24 cellular contexts compared by ENCODE assay signal in genomic region chr15:41836713-41837454, GRCh38. TPM values are rescaled to one million over a fixed set of nuclear protein-coding genes. Genes with fewer than 3 reads are reported as not detected.
DNase-seq lines count a peak whose midpoint lies in the region; ATAC-seq, FAIRE-seq and TF ChIP-seq lines count a peak whose summit lies in the region.
"Had no signal": no experiment of that assay in that cellular context is flagged by ENCODE, and none has a peak within 500 bp of the region (broad histone marks: within the 10 kb centered on the region; RNA-seq: fewer than 3 reads in every experiment).

No MANE protein-coding gene starts in this region.

- H3K4me2 ChIP-seq in H9 (ENCODE audit: insufficient read depth, insufficient read length, low read length) = no peak overlapping the region
- H3K4me2 ChIP-seq: A549 had no signal

- no peak overlapping the region for H3T11ph ChIP-seq in H9 (ENCODE audit: low read length)

- no peak overlapping the region for H3K27ac ChIP-seq in H9 (ENCODE audit: insufficient read length, low read depth, low read length)
- peak overlapping the region; percentile 82 for H3K27ac ChIP-seq in lower lobe of right lung
- H3K27ac ChIP-seq in thyroid gland = no peak overlapping the region
- no peak overlapping the region for H3K27ac ChIP-seq in coronary artery
- no peak overlapping the region for H3K27ac ChIP-seq in CD4-positive, alpha-beta memory T cell (ENCODE audit: low read depth, low read length)
- no peak overlapping the region for H3K27ac ChIP-seq in transverse colon
- H3K27ac ChIP-seq: A549, GM23248, Peyer's patch, SJCRH30 had no signal

- no peaks in the 10 kb centered on the region for H3K23me2 ChIP-seq in H9 (ENCODE audit: insufficient read length, low read depth, low read length, poor library complexity, severe bottlenecking)

- no CpG with 5 or more reads among the region's 23 CpGs for WGBS in H9 (ENCODE audit: extremely low coverage, insufficient read length, low lambda C conversion rate)
- WGBS in thyroid gland, 2 donors = 75 to 85% methylated on average over 13 to 23 of the region's 23 CpGs
- 91 to 100% methylated on average over 2 to 21 of the region's 23 CpGs for WGBS in transverse colon (ENCODE audit: low coverage in 1 of 2), 2 donors

- peaks cover 3 to 17% (median 6%) of the 10 kb centered on the region in 3 experiments; a peak in 6 of 7 replicates for H3K36me3 Mint-ChIP-seq in H9 (ENCODE audit: insufficient read depth in 1 of 3, low read depth in 3 of 3)
- peaks cover 5 to 36% of the 10 kb centered on the region in 2 donors for H3K36me3 Mint-ChIP-seq in CD4-positive, alpha-beta memory T cell

- H3K18ac ChIP-seq in H9 (ENCODE audit: insufficient read length, low read depth, low read length) = no peak overlapping the region

- FAIRE-seq in bronchial epithelial cell (lab: Jason Lieb, UNC) = peak; percentile 7
- FAIRE-seq: A549 had no signal

- H4K20me1 ChIP-seq in H9 (ENCODE audit: control insufficient read depth, insufficient read depth, insufficient read length) = no peaks in the 10 kb centered on the region

- no peak overlapping the region for H2BK120ac ChIP-seq in H9 (ENCODE audit: low read depth, low read length, poor library complexity, severe bottlenecking)

- H3K4me1 Mint-ChIP-seq in H9 = no peaks in the 10 kb centered on the region
- H3K4me1 Mint-ChIP-seq in CD4-positive, alpha-beta memory T cell = peaks cover 16 to 35% (median 24%) of the 10 kb centered on the region in 4 donors

- TF ChIP-seq EP300 in transverse colon (IDR thresholded peaks at IDR 0.05; ENCODE audit: low read depth) = no peak

- H2AK5ac ChIP-seq in H9 (ENCODE audit: insufficient read length, low read length) = no peak overlapping the region

- no peaks in the 10 kb centered on the region; a peak in 1 of 5 replicates for H3K9me3 Mint-ChIP-seq in H9
- no peaks in the 10 kb centered on the region for H3K9me3 Mint-ChIP-seq in CD4-positive, alpha-beta memory T cell
- H3K9me3 Mint-ChIP-seq: CD4-positive, CD25-positive, alpha-beta regulatory T cell had no signal

- peak overlapping the region in 2 of 3 experiments; percentile 30 to 83; a peak in 2 of 7 replicates for H3K27ac Mint-ChIP-seq in H9
- peak overlapping the region in 1 of 7 donors; percentile 29 for H3K27ac Mint-ChIP-seq in CD4-positive, alpha-beta memory T cell
- H3K27ac Mint-ChIP-seq: B cell had no signal

- POLR2A ChIA-PET in CD4-positive, alpha-beta memory T cell (lab: Charles Lee; ENCODE audit: partially characterized antibody) = no interaction called here

- no peaks in the 10 kb centered on the region for H3K27me3 Mint-ChIP-seq in H9 (ENCODE audit: low read depth)
- no peaks in the 10 kb centered on the region for H3K27me3 Mint-ChIP-seq in CD4-positive, alpha-beta memory T cell
- H3K27me3 Mint-ChIP-seq: B cell; CD4-positive, CD25-positive, alpha-beta regulatory T cell had no signal

- no peaks in the 10 kb centered on the region for H3K79me2 ChIP-seq in H9 (ENCODE audit: insufficient read depth, low read length)

- DNase-seq in H9 (no peak), bronchial epithelial cell (ENCODE audit: low read depth) (no peak), lower lobe of right lung (peak; percentile 83), thyroid gland (peak; percentile 63 to 66), coronary artery (ENCODE audit: low spot score) (no peak), transverse colon (no peak)
- no peak for DNase-seq in CD4-positive, alpha-beta memory T cell
- DNase-seq: CD4-positive, CD25-positive, alpha-beta regulatory T cell; COR-L47; DMS79; GM23248; KG1; MV-4-11; NCI-H1105 treated with DMSO at 0.1 percent for 48 hours; NCI-H1694; NCI-H2081 treated with DMSO at 0.1 percent for 48 hours; NCI-H2171 treated with DMSO at 0.1 percent for 48 hours; NCI-H524 treated with DMSO at 0.1 percent for 48 hours; Peyer's patch had no signal

- no peak overlapping the region for H4K91ac ChIP-seq in H9 (ENCODE audit: insufficient read length, low read depth, low read length)

- TF ChIP-seq CTCF in H9 (conservative IDR thresholded peaks at IDR 0.05) (no peak), bronchial epithelial cell (IDR thresholded peaks at IDR 0.05; ENCODE audit: insufficient read depth, low read length, severe bottlenecking) (no peak), lower lobe of right lung (IDR thresholded peaks at IDR 0.05) (no peak), thyroid gland (IDR thresholded peaks at IDR 0.05) (no peak), coronary artery (IDR thresholded peaks at IDR 0.05) (no peak), transverse colon (IDR thresholded peaks at IDR 0.05) (no peak)

- no peak overlapping the region for H2BK5ac ChIP-seq in H9 (ENCODE audit: insufficient read length, low read length)

- no peak overlapping the region for H3K9ac ChIP-seq in H9 (ENCODE audit: extremely low read depth, insufficient read length, low read length)
- H3K9ac ChIP-seq: GM23248 had no signal

- H2AFZ ChIP-seq in H9 (ENCODE audit: low read length) = no peak overlapping the region
- H2AFZ ChIP-seq: GM23248 had no signal

- H3K23ac ChIP-seq in H9 (ENCODE audit: insufficient read length, low read depth, low read length) = no peak overlapping the region

- no peak overlapping the region for H4K5ac ChIP-seq in H9 (ENCODE audit: insufficient read length, low read depth, low read length)

- H3K9me3 ChIP-seq in H9 (ENCODE audit: control insufficient read depth, low read depth, low read length) = no peaks in the 10 kb centered on the region
- no peaks in the 10 kb centered on the region for H3K9me3 ChIP-seq in lower lobe of right lung
- no peaks in the 10 kb centered on the region for H3K9me3 ChIP-seq in thyroid gland
- no peaks in the 10 kb centered on the region for H3K9me3 ChIP-seq in CD4-positive, alpha-beta memory T cell (ENCODE audit: control insufficient read depth in 1 of 2, low read length in 2 of 2)
- H3K9me3 ChIP-seq in transverse colon = no peaks in the 10 kb centered on the region
- H3K9me3 ChIP-seq: A549, HAP-1, Peyer's patch, SJCRH30 had no signal

- H3K36me3 ChIP-seq in bronchial epithelial cell (ENCODE audit: control insufficient read depth, insufficient read depth, low read length) (peaks cover 38% of the 10 kb centered on the region), lower lobe of right lung (peaks cover 37% of the 10 kb centered on the region), thyroid gland (peaks cover 0 to 7% of the 10 kb centered on the region in 2 donors), transverse colon (no peaks in the 10 kb centered on the region)
- peaks cover 5% of the 10 kb centered on the region for H3K36me3 ChIP-seq in CD4-positive, alpha-beta memory T cell (ENCODE audit: insufficient read depth, low read length)
- H3K36me3 ChIP-seq: HAP-1, SJCRH30 had no signal

- CTCF ChIA-PET in CD4-positive, alpha-beta memory T cell (lab: Charles Lee; ENCODE audit: partially characterized antibody) = interaction anchor here (1.2 kb wide), 1 partner anchor 68 kb away, joined by 5 read pairs; no protein-coding TSS in a partner anchor

- H3K4me3 ChIP-seq in bronchial epithelial cell (ENCODE audit: low read depth, low read length) (no peak overlapping the region), lower lobe of right lung (no peak overlapping the region), thyroid gland (replicated peaks in 1 of 3) (no peak overlapping the region), coronary artery (no peak overlapping the region), transverse colon (no peak overlapping the region)
- no peak overlapping the region for H3K4me3 ChIP-seq in CD4-positive, alpha-beta memory T cell (ENCODE audit: low read length in 2 of 2)
- H3K4me3 ChIP-seq: A549, GM23248, HAP-1, Peyer's patch, SJCRH30 had no signal

- no peaks in the 10 kb centered on the region for H3K4me1 ChIP-seq in H9 (ENCODE audit: insufficient read depth, low read length)
- H3K4me1 ChIP-seq in lower lobe of right lung = peaks cover 34% of the 10 kb centered on the region
- H3K4me1 ChIP-seq in thyroid gland = peaks cover 26 to 30% of the 10 kb centered on the region in 2 donors
- H3K4me1 ChIP-seq in CD4-positive, alpha-beta memory T cell (ENCODE audit: insufficient read depth, low read length) = peaks cover 13% of the 10 kb centered on the region
- peaks cover 0 to 9% (median 5%) of the 10 kb centered on the region in 4 donors for H3K4me1 ChIP-seq in transverse colon
- H3K4me1 ChIP-seq: A549, HAP-1 had no signal

- H3K4me3 Mint-ChIP-seq in H9 = no peak overlapping the region
- H3K4me3 Mint-ChIP-seq in CD4-positive, alpha-beta memory T cell = no peak overlapping the region
- H3K4me3 Mint-ChIP-seq: B cell; CD4-positive, CD25-positive, alpha-beta regulatory T cell had no signal

- no peak overlapping the region for H4K8ac ChIP-seq in H9 (replicated peaks; ENCODE audit: insufficient read length, low read depth, low read length)

- ATAC-seq in lower lobe of right lung (peak; percentile 76 to 79), HG03045 (IDR thresholded peaks at IDR 0.05; ENCODE audit: unreplicated experiment) (no peak)
- ATAC-seq: A549 had no signal

- no peak for TF ChIP-seq POLR2A in thyroid gland (IDR thresholded peaks at IDR 0.05)
- TF ChIP-seq POLR2A in transverse colon (IDR thresholded peaks at IDR 0.05) = no peak

- no peaks in the 10 kb centered on the region for H3K79me1 ChIP-seq in H9 (ENCODE audit: insufficient read depth, low read depth, low read length, poor library complexity, severe bottlenecking)

- in situ Hi-C loops in transverse colon (cut with MboI; ENCODE audit: low pct_ligation_motif_present in 1 of 4, low pct_unique_long_range_greater_than_20kb in 1 of 4, low sequenced_read_pairs in 3 of 4) = no loop called here

- no peak overlapping the region for H2BK15ac ChIP-seq in H9 (ENCODE audit: low read depth, low read length)

- no peak overlapping the region for H3K14ac ChIP-seq in H9 (ENCODE audit: insufficient read depth, low read length)

- no peaks in the 10 kb centered on the region for H3K27me3 ChIP-seq in H9 (ENCODE audit: insufficient read depth, low read length)
- no peaks in the 10 kb centered on the region for H3K27me3 ChIP-seq in bronchial epithelial cell (ENCODE audit: control insufficient read depth, insufficient read depth, low read length)
- H3K27me3 ChIP-seq in lower lobe of right lung (ENCODE audit: low read depth) = no peaks in the 10 kb centered on the region
- H3K27me3 ChIP-seq in thyroid gland = no peaks in the 10 kb centered on the region
- no peaks in the 10 kb centered on the region for H3K27me3 ChIP-seq in CD4-positive, alpha-beta memory T cell (ENCODE audit: insufficient read depth, low read length)
- no peaks in the 10 kb centered on the region for H3K27me3 ChIP-seq in transverse colon
- H3K27me3 ChIP-seq: Peyer's patch, SJCRH30 had no signal

- no peak overlapping the region for H2BK20ac ChIP-seq in H9 (ENCODE audit: low read depth, low read length, poor library complexity, severe bottlenecking)

- intact Hi-C loops in lower lobe of right lung (cut with DNase I) = no loop called here
- intact Hi-C loops in thyroid gland (cut with DNase I) = no loop called here
- intact Hi-C loops in CD4-positive, alpha-beta memory T cell (cut with micrococcal nuclease) = no loop called here
- intact Hi-C loops in transverse colon (cut with DNase I; ENCODE audit: low total_unique reads) = no loop called here

- no peak overlapping the region for H3K4ac ChIP-seq in H9 (ENCODE audit: low read depth, low read length)

- no peak overlapping the region for H3K56ac ChIP-seq in H9 (ENCODE audit: insufficient read length, low read depth, low read length)

- no peak overlapping the region for H2BK12ac ChIP-seq in H9 (ENCODE audit: insufficient read length, low read depth, low read length)

RNA-seq across cellular contexts. Expression of gene PLA2G4B, which starts 1.8 kb away (rescaled TPM):
- total RNA-seq in H9 (2021) (3.7 and 6.3 TPM in 2 replicates), bronchial epithelial cell (8.2 and 42.6 TPM in 2 replicates), lower lobe of right lung (13.8 TPM), thyroid gland (10 to 100 TPM in 1 of 4 donors, 1 to 10 TPM in 3; 6.2 to 13.0 (median 8.6) TPM), transverse colon (1 to 10 TPM in 3 of 4 donors, not detected in 1; 1.6 to 5.2 (median 3.5) TPM)
- 10 to 100 TPM; 64.5 to 64.9 TPM for total RNA-seq in CD4-positive, alpha-beta memory T cell
- 1 to 10 TPM; 1.5 to 2.8 TPM for polyA plus RNA-seq in CD4-positive, alpha-beta memory T cell

RNA-seq across cellular contexts. Expression of gene JMJD7, which starts 9.0 kb away (rescaled TPM):
- 13.3 and 14.3 TPM in 2 replicates for total RNA-seq in H9 (2021)
- total RNA-seq in bronchial epithelial cell = 22.9 TPM in 2 replicates
- total RNA-seq in lower lobe of right lung = 24.3 TPM
- 10 to 100 TPM; 18.8 to 36.6 (median 28.3) TPM for total RNA-seq in thyroid gland
- total RNA-seq in CD4-positive, alpha-beta memory T cell = 10 to 100 TPM; 75.0 to 78.5 TPM
- polyA plus RNA-seq in CD4-positive, alpha-beta memory T cell = 10 to 100 TPM; 18.7 to 28.0 TPM
- total RNA-seq in transverse colon = 10 to 100 TPM in 2 of 4 donors, 1 to 10 TPM in 2; 1.9 to 10.9 (median 7.6) TPM

RNA-seq across cellular contexts. Expression of gene SPTBN5, which starts 57.0 kb away (rescaled TPM):
- total RNA-seq in H9 (2021) = 0.90 and 0.97 TPM in 2 replicates
- 0.51 and 0.53 TPM in 2 replicates for total RNA-seq in bronchial epithelial cell
- total RNA-seq in lower lobe of right lung = 2.1 TPM
- 1 to 10 TPM in 3 of 4 donors, under 1 TPM in 1; 0.40 to 2.5 (median 1.8) TPM for total RNA-seq in thyroid gland
- total RNA-seq in CD4-positive, alpha-beta memory T cell = 1 to 10 TPM; 2.4 to 2.7 TPM
- polyA plus RNA-seq in CD4-positive, alpha-beta memory T cell = under 1 TPM in 1 of 2 donors, not detected in 1; 0.03 TPM
- 1 to 10 TPM in 2 of 4 donors, under 1 TPM in 2; 0.16 to 8.0 (median 1.1) TPM for total RNA-seq in transverse colon

Comparison
In these comparisons a context has a peak if more than half of its experiments do, and no peak if none do; other contexts are left out.
1. DNase-seq: peak in lower lobe of right lung (single experiment) and thyroid gland (2 of 2); none in H9 (single experiment), bronchial epithelial cell (single experiment), coronary artery (single experiment), CD4-positive, alpha-beta memory T cell (0 of 5) and transverse colon (single experiment).